1 cellular context compared by ENCODE assay signal in genomic region chr5:32233696-32234447, GRCh38.
TF ChIP-seq lines count a peak whose summit lies in the region.

No MANE protein-coding gene starts in this region.

TF ChIP-seq in HepG2, 621 proteins besides CTCF, POLR2A, EP300 and RAD21 (continued from another document and continues in another):
- TF ChIP-seq NFAT5 (CRISPR knock-in tag; IDR thresholded peaks at IDR 0.05) (no peak), RBFOX2 (IDR thresholded peaks at IDR 0.05; ENCODE audit: low read depth, low read length) (peak; percentile 43), THAP9 (CRISPR knock-in tag; IDR thresholded peaks at IDR 0.05; ENCODE audit: borderline replicate concordance) (peak; percentile 72; the same call in 1 of the 2 replicates), KLF6 (CRISPR knock-in tag; IDR thresholded peaks at IDR 0.05) (peak; percentile 51; the same call in 1 of the 2 replicates), NAIF1 (CRISPR knock-in tag; IDR thresholded peaks at IDR 0.05; ENCODE audit: borderline replicate concordance) (peak; percentile 49; the same call in 1 of the 2 replicates), ETV6 (CRISPR knock-in tag; conservative IDR thresholded peaks at IDR 0.05) (peak; percentile 60; the same call in 1 of the 2 replicates), ZNF407 (CRISPR knock-in tag; IDR thresholded peaks at IDR 0.05; ENCODE audit: not compliant biosample characterization) (no peak), TOE1 (CRISPR knock-in tag; IDR thresholded peaks at IDR 0.05) (0 out of 2 replicates have a peak, but pooled peaks have one; percentile 35), ZNF460 (CRISPR knock-in tag; IDR thresholded peaks at IDR 0.05; ENCODE audit: borderline replicate concordance) (peak; percentile 43; the same call in 1 of the 2 replicates), SMARCC2 (IDR thresholded peaks at IDR 0.05) (no peak), TIGD3 (CRISPR knock-in tag; IDR thresholded peaks at IDR 0.05; ENCODE audit: borderline replicate concordance) (no peak), KLF9 (CRISPR knock-in tag; IDR thresholded peaks at IDR 0.05; ENCODE audit: low read depth) (0 out of 2 replicates have a peak, but pooled peaks have one; percentile 14), ZNF24 (IDR thresholded peaks at IDR 0.05) (no peak), MED8 (CRISPR knock-in tag; IDR thresholded peaks at IDR 0.05; ENCODE audit: insufficient replicate concordance) (peak; percentile 23), PPARG (CRISPR knock-in tag; conservative IDR thresholded peaks at IDR 0.05) (peak; percentile 86), ZNF841 (CRISPR knock-in tag; IDR thresholded peaks at IDR 0.05; ENCODE audit: borderline replicate concordance) (no peak), ZNF891 (CRISPR knock-in tag; IDR thresholded peaks at IDR 0.05) (no peak; the same call in 1 of the 2 replicates), SIX4 (CRISPR knock-in tag; IDR thresholded peaks at IDR 0.05) (peak; percentile 53; the same call in 1 of the 2 replicates), FOXC1 (CRISPR knock-in tag; IDR thresholded peaks at IDR 0.05; ENCODE audit: borderline replicate concordance) (no peak; the same call in 1 of the 2 replicates), CBFB (CRISPR knock-in tag; IDR thresholded peaks at IDR 0.05) (0 out of 2 replicates have a peak, but pooled peaks have one; percentile 49), U2AF1 (optimal IDR thresholded peaks at IDR 0.05; ENCODE audit: low read depth, low read length) (no peak), ZNF484 (CRISPR knock-in tag; IDR thresholded peaks at IDR 0.05; ENCODE audit: borderline replicate concordance, low read depth) (no peak), REXO4 (CRISPR knock-in tag; IDR thresholded peaks at IDR 0.05; ENCODE audit: borderline replicate concordance) (no peak), ZNF784 (CRISPR knock-in tag; IDR thresholded peaks at IDR 0.05; ENCODE audit: borderline replicate concordance) (peak; percentile 59; the same call in 1 of the 2 replicates)
- TF ChIP-seq, protein P1, sequence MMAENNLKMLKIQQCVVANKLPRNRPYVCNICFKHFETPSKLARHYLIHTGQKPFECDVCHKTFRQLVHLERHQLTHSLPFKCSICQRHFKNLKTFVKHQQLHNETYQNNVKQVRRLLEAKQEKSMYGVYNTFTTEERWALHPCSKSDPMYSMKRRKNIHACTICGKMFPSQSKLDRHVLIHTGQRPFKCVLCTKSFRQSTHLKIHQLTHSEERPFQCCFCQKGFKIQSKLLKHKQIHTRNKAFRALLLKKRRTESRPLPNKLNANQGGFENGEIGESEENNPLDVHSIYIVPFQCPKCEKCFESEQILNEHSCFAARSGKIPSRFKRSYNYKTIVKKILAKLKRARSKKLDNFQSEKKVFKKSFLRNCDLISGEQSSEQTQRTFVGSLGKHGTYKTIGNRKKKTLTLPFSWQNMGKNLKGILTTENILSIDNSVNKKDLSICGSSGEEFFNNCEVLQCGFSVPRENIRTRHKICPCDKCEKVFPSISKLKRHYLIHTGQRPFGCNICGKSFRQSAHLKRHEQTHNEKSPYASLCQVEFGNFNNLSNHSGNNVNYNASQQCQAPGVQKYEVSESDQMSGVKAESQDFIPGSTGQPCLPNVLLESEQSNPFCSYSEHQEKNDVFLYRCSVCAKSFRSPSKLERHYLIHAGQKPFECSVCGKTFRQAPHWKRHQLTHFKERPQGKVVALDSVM (CRISPR knock-in tag; IDR thresholded peaks at IDR 0.05): peak; percentile 67
- TF ChIP-seq, protein P2, sequence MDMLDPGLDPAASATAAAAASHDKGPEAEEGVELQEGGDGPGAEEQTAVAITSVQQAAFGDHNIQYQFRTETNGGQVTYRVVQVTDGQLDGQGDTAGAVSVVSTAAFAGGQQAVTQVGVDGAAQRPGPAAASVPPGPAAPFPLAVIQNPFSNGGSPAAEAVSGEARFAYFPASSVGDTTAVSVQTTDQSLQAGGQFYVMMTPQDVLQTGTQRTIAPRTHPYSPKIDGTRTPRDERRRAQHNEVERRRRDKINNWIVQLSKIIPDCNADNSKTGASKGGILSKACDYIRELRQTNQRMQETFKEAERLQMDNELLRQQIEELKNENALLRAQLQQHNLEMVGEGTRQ (IDR thresholded peaks at IDR 0.05; ENCODE audit: low read depth, low read length): no peak
- TF ChIP-seq, protein P2 (CRISPR knock-in tag; IDR thresholded peaks at IDR 0.05; ENCODE audit: borderline replicate concordance): no peak; the same call in 1 of the 2 replicates
- TF ChIP-seq, protein P3, sequence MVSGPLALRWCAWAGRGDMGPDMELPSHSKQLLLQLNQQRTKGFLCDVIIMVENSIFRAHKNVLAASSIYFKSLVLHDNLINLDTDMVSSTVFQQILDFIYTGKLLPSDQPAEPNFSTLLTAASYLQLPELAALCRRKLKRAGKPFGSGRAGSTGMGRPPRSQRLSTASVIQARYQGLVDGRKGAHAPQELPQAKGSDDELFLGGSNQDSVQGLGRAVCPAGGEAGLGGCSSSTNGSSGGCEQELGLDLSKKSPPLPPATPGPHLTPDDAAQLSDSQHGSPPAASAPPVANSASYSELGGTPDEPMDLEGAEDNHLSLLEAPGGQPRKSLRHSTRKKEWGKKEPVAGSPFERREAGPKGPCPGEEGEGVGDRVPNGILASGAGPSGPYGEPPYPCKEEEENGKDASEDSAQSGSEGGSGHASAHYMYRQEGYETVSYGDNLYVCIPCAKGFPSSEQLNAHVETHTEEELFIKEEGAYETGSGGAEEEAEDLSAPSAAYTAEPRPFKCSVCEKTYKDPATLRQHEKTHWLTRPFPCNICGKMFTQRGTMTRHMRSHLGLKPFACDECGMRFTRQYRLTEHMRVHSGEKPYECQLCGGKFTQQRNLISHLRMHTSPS (CRISPR knock-in tag; IDR thresholded peaks at IDR 0.05; ENCODE audit: low read depth): peak; percentile 87
